Comparison of ENCODE assay signal across 8 cellular contexts in genomic region chr14:68790656-68791077, GRCh38. TPM values are rescaled to one million over a fixed set of nuclear protein-coding genes. Genes with fewer than 3 reads are reported as not detected.
DNase-seq lines count a peak whose midpoint lies in the region; ATAC-seq and TF ChIP-seq lines count a peak whose summit lies in the region.

No MANE protein-coding gene starts in this region.

- peak overlapping the region; percentile 98 for H3K27ac Mint-ChIP-seq in neural crest cell (ENCODE audit: unreplicated experiment)

- peak overlapping the region; percentile 98 for H3K4me3 ChIP-seq in effector memory CD4-positive, alpha-beta T cell (ENCODE audit: insufficient read depth, low read depth, low read length, poor library complexity, severe bottlenecking)

- no peak for ATAC-seq in GM21515 (IDR thresholded peaks at IDR 0.05; ENCODE audit: unreplicated experiment)

- peak overlapping the region; percentile 98 for H3K4me3 Mint-ChIP-seq in neural crest cell

- H3K36me3 ChIP-seq in effector memory CD4-positive, alpha-beta T cell (ENCODE audit: control insufficient read depth, insufficient read depth, low read length), result peaks cover 18% of the 10 kb centered on the region

- DNase-seq in HT-29 (ENCODE audit: low spot score) (peak; percentile 24), neural crest cell (ENCODE audit: low read depth, low spot score) (no peak), posterior cingulate gyrus (no peak), inferior parietal cortex (ENCODE audit: extremely low spot score) (no peak), germinal center (ENCODE audit: low spot score) (no peak)
- peak; percentile 64 to 66 for DNase-seq in activated CD4-positive, alpha-beta T cell treated with anti-CD3 and anti-CD28 coated beads, Interleukin-2, amount 50 U/mL, for 4 hours
- DNase-seq in effector memory CD4-positive, alpha-beta T cell, result peak; percentile 32 to 64 (median 40)

- peaks cover 3% of the 10 kb centered on the region for H3K9me3 Mint-ChIP-seq in neural crest cell

- peaks cover 71% of the 10 kb centered on the region for H3K4me1 Mint-ChIP-seq in neural crest cell

- H3K27me3 Mint-ChIP-seq in neural crest cell (ENCODE audit: low read depth), result peaks cover 83% of the 10 kb centered on the region

- no peaks in the 10 kb centered on the region for H3K27me3 ChIP-seq in effector memory CD4-positive, alpha-beta T cell (replicated peaks; ENCODE audit: control insufficient read depth, insufficient read depth, low read length, poor library complexity, severe bottlenecking)

- H3K36me3 Mint-ChIP-seq in neural crest cell (ENCODE audit: low read depth), result peaks cover 70% of the 10 kb centered on the region

- intact Hi-C loops in posterior cingulate gyrus (cut with DNase I), result no loop called here

- H3K27ac ChIP-seq in effector memory CD4-positive, alpha-beta T cell (ENCODE audit: insufficient read depth, low read length, poor library complexity, severe bottlenecking), result peak overlapping the region; percentile 100

- no peak for TF ChIP-seq CTCF in neural crest cell (conservative IDR thresholded peaks at IDR 0.05)

- H3K9me3 ChIP-seq in effector memory CD4-positive, alpha-beta T cell (ENCODE audit: control insufficient read depth, low read length), result no peaks in the 10 kb centered on the region

- peaks cover 53% of the 10 kb centered on the region for H3K4me1 ChIP-seq in effector memory CD4-positive, alpha-beta T cell (ENCODE audit: control insufficient read depth, insufficient read depth, low read length, poor library complexity, severe bottlenecking)

RNA-seq across cellular contexts. Expression of gene ZFP36L1, which starts 2.2 kb away (rescaled TPM):
- 83.8 and 88.6 TPM in 2 replicates for total RNA-seq in HT-29 (2014; rRNA removed; shearing (Covaris generic))
- 289 and 298 TPM in 2 replicates for total RNA-seq in neural crest cell

Comparison
In these comparisons a context has a peak if more than half of its experiments do, and no peak if none do; other contexts are left out.
1. DNase-seq: peak in HT-29 (single experiment), activated CD4-positive, alpha-beta T cell treated with anti-CD3 and anti-CD28 coated beads, Interleukin-2, amount 50 U/mL, for 4 hours (2 of 2) and effector memory CD4-positive, alpha-beta T cell (3 of 3); none in neural crest cell (single experiment), posterior cingulate gyrus (0 of 10), inferior parietal cortex (single experiment) and germinal center (single experiment).